Comparison of ENCODE assay signal across 20 cellular contexts in the genomic region with DNA sequence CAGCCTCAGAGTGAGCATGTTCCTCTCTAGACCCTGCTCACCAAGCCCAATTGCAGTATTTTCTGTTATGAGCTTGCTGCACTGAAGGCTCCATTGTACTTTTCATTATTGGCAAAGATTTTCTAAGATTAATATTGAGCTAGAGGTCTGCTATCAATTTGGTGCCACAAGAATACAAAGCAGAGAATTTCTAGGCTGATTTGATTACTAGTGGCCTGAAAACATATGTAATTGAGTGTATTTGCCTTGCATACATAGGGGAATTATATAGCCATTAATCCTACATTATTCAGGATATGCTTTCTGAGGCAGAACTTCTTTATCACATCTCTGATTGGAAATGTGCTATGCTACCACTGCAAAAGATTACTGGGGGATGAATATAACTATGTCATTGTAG.
DNase-seq lines count a peak whose midpoint lies in the region; ATAC-seq and TF ChIP-seq lines count a peak whose summit lies in the region.
"Had no signal": no experiment of that assay in that cellular context is flagged by ENCODE, and none has a peak within 500 bp of the region (broad histone marks: within the 10 kb centered on the region; RNA-seq: fewer than 3 reads in every experiment).

No MANE protein-coding gene starts in this region.

- dilution Hi-C loops in IMR-90 (cut with HindIII; ENCODE audit: low sequenced_read_pairs, unreplicated experiment), result no loop called here

- CTCF ChIA-PET in IMR-90 (lab: Yijun Ruan, JAX), result interaction anchor here (1.9 kb wide), 1 partner anchor 12 kb away, joined by 7 read pairs; no protein-coding TSS in a partner anchor

- H2AK9ac ChIP-seq in IMR-90 (replicated peaks; ENCODE audit: low read depth, low read length, poor library complexity), result no peak overlapping the region

- POLR2A ChIA-PET in IMR-90 (lab: Charles Lee; ENCODE audit: unreplicated experiment), result no interaction called here

- H3K9me2 ChIP-seq in neural cell (ENCODE audit: insufficient read depth, low read length), result no peaks in the 10 kb centered on the region

- H4K5ac ChIP-seq in IMR-90 (ENCODE audit: low read depth, low read length), result no peak overlapping the region

- no peak overlapping the region for H3K4me3 Mint-ChIP-seq in brain
- H3K4me3 Mint-ChIP-seq: B cell; CD4-positive, alpha-beta T cell; CD8-positive, alpha-beta T cell had no signal

- H3K14ac ChIP-seq in IMR-90 (replicated peaks; ENCODE audit: low read depth, low read length), result no peak overlapping the region

- H3K56ac ChIP-seq in IMR-90 (ENCODE audit: extremely low read depth, insufficient read depth, low read length), result no peak overlapping the region

- H2BK5ac ChIP-seq in IMR-90 (ENCODE audit: low read depth, low read length, poor library complexity, severe bottlenecking), result no peak overlapping the region

- BruUV-seq in IMR-90 (replicated peaks; lab: Mats Ljungman, UMichigan), result no TSS peak

- H3K9me3 ChIP-seq in IMR-90 (ENCODE audit: control insufficient read depth, insufficient read depth, low read length) (no peaks in the 10 kb centered on the region), neural cell (ENCODE audit: low read length) (no peaks in the 10 kb centered on the region)
- H3K9me3 ChIP-seq: A549; BLaER1 treated with 17β-estradiol and CSF1 and Interleukin-3, amounts not matched to agents 10 nM and 100 nM; Caco-2 had no signal

- H4K20me1 ChIP-seq in IMR-90 (ENCODE audit: insufficient read depth, low read length) (no peaks in the 10 kb centered on the region), neural cell (ENCODE audit: insufficient read depth) (no peaks in the 10 kb centered on the region)
- H4K20me1 ChIP-seq: BLaER1 treated with 17β-estradiol and CSF1 and Interleukin-3, amounts not matched to agents 10 nM and 100 nM had no signal

- no peaks in the 10 kb centered on the region for H3K4me1 ChIP-seq in IMR-90 (ENCODE audit: control insufficient read depth, insufficient read depth, low read length)
- H3K4me1 ChIP-seq: A549, Caco-2 had no signal

- no peaks in the 10 kb centered on the region for H3F3A ChIP-seq in neural cell (ENCODE audit: insufficient read depth, low read length, poor library complexity, severe bottlenecking)

- no peak overlapping the region for H3K18ac ChIP-seq in IMR-90 (ENCODE audit: low read depth, low read length)

- no peak for TF ChIP-seq POLR2A in IMR-90 (IDR thresholded peaks at IDR 0.05; ENCODE audit: low read depth, low read length)

- H3K4me2 ChIP-seq in IMR-90 (ENCODE audit: low read depth, low read length), result no peak overlapping the region
- no peak overlapping the region for H3K4me2 ChIP-seq in neural cell (ENCODE audit: low read length)
- H3K4me2 ChIP-seq: A549; BLaER1 treated with 17β-estradiol and CSF1 and Interleukin-3, amounts not matched to agents 10 nM and 100 nM had no signal

- H2BK20ac ChIP-seq in IMR-90 (ENCODE audit: low read depth, low read length), result no peak overlapping the region

- no peaks in the 10 kb centered on the region for H3K36me3 Mint-ChIP-seq in brain
- H3K36me3 Mint-ChIP-seq: CD8-positive, alpha-beta T cell had no signal

- TF ChIP-seq CTCF in IMR-90 (conservative IDR thresholded peaks at IDR 0.05; ENCODE audit: low read depth, low read length), result no peak
- TF ChIP-seq CTCF in brain (conservative IDR thresholded peaks at IDR 0.05), result no peak
- TF ChIP-seq CTCF in neural cell (IDR thresholded peaks at IDR 0.05; ENCODE audit: poor library complexity, severe bottlenecking), result no peak

- H2BK15ac ChIP-seq in IMR-90 (ENCODE audit: low read depth, low read length), result no peak overlapping the region

- peaks cover 27% of the 10 kb centered on the region for H3K4me1 Mint-ChIP-seq in brain
- H3K4me1 Mint-ChIP-seq: B cell had no signal

- no peaks in the 10 kb centered on the region for H3K27me3 Mint-ChIP-seq in brain
- H3K27me3 Mint-ChIP-seq: CD4-positive, alpha-beta T cell had no signal

- in situ Hi-C loops in IMR-90 (cut with MboI; ENCODE audit: low sequenced_read_pairs), result no loop called here

- H3K23ac ChIP-seq in IMR-90 (ENCODE audit: low read depth, low read length), result no peak overlapping the region

- no peak overlapping the region for H4K91ac ChIP-seq in IMR-90 (ENCODE audit: insufficient read depth, low read depth, low read length)

- no peak for TF ChIP-seq EP300 in neural cell (conservative IDR thresholded peaks at IDR 0.05; ENCODE audit: poor library complexity, severe bottlenecking)

- H3K4me3 ChIP-seq in IMR-90 (ENCODE audit: insufficient read depth, low read depth, low read length) (no peak overlapping the region), neural cell (ENCODE audit: low read length) (no peak overlapping the region)
- H3K4me3 ChIP-seq: A549; BLaER1 treated with 17β-estradiol and CSF1 and Interleukin-3, amounts not matched to agents 10 nM and 100 nM had no signal

- H3K9ac ChIP-seq in IMR-90 (ENCODE audit: low read depth, low read length) (no peak overlapping the region), neural cell (ENCODE audit: low read length) (peak overlapping the region; percentile 34)
- H3K9ac ChIP-seq: BLaER1 treated with 17β-estradiol and CSF1 and Interleukin-3, amounts not matched to agents 10 nM and 100 nM had no signal

- no peaks in the 10 kb centered on the region; the same call in 1 of the 2 replicates for H3K27me3 ChIP-seq in IMR-90 (ENCODE audit: control insufficient read depth, insufficient read depth, low read length)
- no peaks in the 10 kb centered on the region for H3K27me3 ChIP-seq in neural cell (ENCODE audit: insufficient read depth, low read depth, low read length)
- H3K27me3 ChIP-seq: BLaER1 treated with 17β-estradiol and CSF1 and Interleukin-3, amounts not matched to agents 10 nM and 100 nM had no signal

- H3K27ac ChIP-seq in IMR-90 (ENCODE audit: insufficient read depth, low read length) (no peak overlapping the region), neural cell (ENCODE audit: low read length) (no peak overlapping the region)
- H3K27ac ChIP-seq: 22Rv1; A549; BLaER1 treated with 17β-estradiol and CSF1 and Interleukin-3, amounts not matched to agents 10 nM and 100 nM; C4-2B had no signal

- DNase-seq in IMR-90 (no peak), NCI-H2107 treated with DMSO at 0.1 percent for 48 hours (lab: John Stamatoyannopoulos, UW; ENCODE audit: unreplicated experiment) (no peak), cerebellar nuclear complex (lab: John Stamatoyannopoulos, UW) (no peak), HuH-7 (ENCODE audit: low spot score) (no peak)
- no peak for DNase-seq in activated CD4-positive, alpha-beta T cell treated with anti-CD3 and anti-CD28 coated beads for 48 hours
- DNase-seq: AML-193; Caco-2; Calu3; CD4-positive, alpha-beta T cell; CD8-positive, alpha-beta T cell; DMS79 treated with DMSO at 0.1 percent for 48 hours; GF-D8 had no signal

- no peaks in the 10 kb centered on the region for H3K79me1 ChIP-seq in IMR-90 (ENCODE audit: low read depth in 1 of 2, low read length in 2 of 2)

- no peak overlapping the region for H4K8ac ChIP-seq in IMR-90 (ENCODE audit: low read depth in 2 of 2, low read length in 2 of 2)

- no peak overlapping the region for H2BK120ac ChIP-seq in IMR-90 (ENCODE audit: low read depth, low read length)

- TF ChIP-seq RAD21 in IMR-90 (IDR thresholded peaks at IDR 0.05; ENCODE audit: low read length), result no peak
- no peak for TF ChIP-seq RAD21 in neural cell (conservative IDR thresholded peaks at IDR 0.05)

- H3K9me1 ChIP-seq in IMR-90 (ENCODE audit: insufficient read depth, low read length), result no peaks in the 10 kb centered on the region; the same call in 1 of the 2 replicates

- no peaks in the 10 kb centered on the region for H3K79me2 ChIP-seq in neural cell (replicated peaks; ENCODE audit: insufficient read depth, low read length)

- ATAC-seq in IMR-90 (ENCODE audit: low read depth) (no peak), SK-N-SH treated with all-trans-retinoic acid at 6 μM for 48 hours (no peak)
- ATAC-seq: A549; CD8-positive, alpha-beta T cell had no signal

- H3K9me3 Mint-ChIP-seq in brain, result no peaks in the 10 kb centered on the region
- H3K9me3 Mint-ChIP-seq: CD4-positive, alpha-beta T cell; CD8-positive, alpha-beta T cell had no signal

- no peak overlapping the region for H3K4ac ChIP-seq in IMR-90 (ENCODE audit: low read depth, low read length)

- H2AFZ ChIP-seq in IMR-90 (replicated peaks; ENCODE audit: low read length, poor library complexity), result peak overlapping the region; percentile 17
- H2AFZ ChIP-seq in neural cell (ENCODE audit: low read depth, low read length), result peak overlapping the region; percentile 78

- intact Hi-C loops in IMR-90 (cut with micrococcal nuclease), result no loop called here

- peak overlapping the region in 4 of 5 experiments; percentile 11 to 47 (median 26) for H3K27ac Mint-ChIP-seq in brain
- H3K27ac Mint-ChIP-seq: B cell; CD4-positive, alpha-beta T cell; CD8-positive, alpha-beta T cell had no signal

- no peak overlapping the region for H2AK5ac ChIP-seq in IMR-90 (ENCODE audit: low read depth, low read length)

- H3K36me3 ChIP-seq in IMR-90 (ENCODE audit: control insufficient read depth, insufficient read depth, low read length), result no peaks in the 10 kb centered on the region
- no peaks in the 10 kb centered on the region for H3K36me3 ChIP-seq in neural cell (ENCODE audit: insufficient read depth, low read length)
- H3K36me3 ChIP-seq: BLaER1 treated with 17β-estradiol and CSF1 and Interleukin-3, amounts not matched to agents 10 nM and 100 nM had no signal

TF ChIP-seq in IMR-90, 13 proteins besides CTCF, POLR2A, EP300 and RAD21 (continues in another document):
- TF ChIP-seq CHD1 (IDR thresholded peaks at IDR 0.05; ENCODE audit: low read depth, low read length) (no peak), SMC3 (IDR thresholded peaks at IDR 0.05; ENCODE audit: low read depth, low read length) (no peak), CEBPB (IDR thresholded peaks at IDR 0.05; ENCODE audit: low read depth, low read length) (no peak), FOS (IDR thresholded peaks at IDR 0.05; ENCODE audit: low read depth, low read length) (no peak), MAFK (IDR thresholded peaks at IDR 0.05; ENCODE audit: low read depth, low read length) (no peak)

TF ChIP-seq in SK-N-SH treated with all-trans-retinoic acid at 6 μM for 48 hours, 23 proteins besides CTCF, POLR2A, EP300 and RAD21 (continues in another document):
- peak; percentile 59; the same call in 1 of the 2 replicates for TF ChIP-seq TCF4 (CRISPR knock-in tag; IDR thresholded peaks at IDR 0.05; ENCODE audit: borderline replicate concordance)

TF ChIP-seq in neural cell, 6 proteins besides CTCF, POLR2A, EP300 and RAD21 (continues in another document):
- TF ChIP-seq MXI1 (conservative IDR thresholded peaks at IDR 0.05; ENCODE audit: poor library complexity, severe bottlenecking) (no peak), POLR2AphosphoS5 (IDR thresholded peaks at IDR 0.05) (no peak), SMC3 (conservative IDR thresholded peaks at IDR 0.05; ENCODE audit: poor library complexity) (no peak), EZH2 (IDR thresholded peaks at IDR 0.05; ENCODE audit: borderline replicate concordance, insufficient read depth, low read length, poor library complexity, severe bottlenecking) (no peak)
